In genomic region chr4:164949448-164950118, GRCh38 we compare ENCODE assay signal across 15 cellular contexts. TPM values are rescaled to one million over a fixed set of nuclear protein-coding genes. Genes with fewer than 3 reads are reported as not detected.
A peak's percentile ranks its signal among the peaks of the same experiment; 100 is the strongest.
DNase-seq lines count a peak whose midpoint lies in the region; ATAC-seq, FAIRE-seq and TF ChIP-seq lines count a peak whose summit lies in the region.
"Had no signal": no experiment of that assay in that cellular context is flagged by ENCODE, and none has a peak within 500 bp of the region (broad histone marks: within the 10 kb centered on the region; RNA-seq: fewer than 3 reads in every experiment).

No MANE protein-coding gene starts in this region.

- no peaks in the 10 kb centered on the region for H3K9me3 ChIP-seq in mesenchymal stem cell (ENCODE audit: control insufficient read depth, low read length)
- H3K9me3 ChIP-seq: neutrophil had no signal

- H3K4me1 Mint-ChIP-seq in glutamatergic neuron (ENCODE audit: low read depth, unreplicated experiment) = no peaks in the 10 kb centered on the region
- H3K4me1 Mint-ChIP-seq in effector memory CD8-positive, alpha-beta T cell (ENCODE audit: low read depth in 2 of 2) = no peaks in the 10 kb centered on the region
- H3K4me1 Mint-ChIP-seq: CD4-positive, alpha-beta memory T cell had no signal

- peaks cover 1% of the 10 kb centered on the region for H3K27me3 Mint-ChIP-seq in glutamatergic neuron (ENCODE audit: unreplicated experiment)
- peaks cover 47 to 57% of the 10 kb centered on the region in 2 donors for H3K27me3 Mint-ChIP-seq in effector memory CD8-positive, alpha-beta T cell

- no peak overlapping the region for H3K4ac ChIP-seq in mesenchymal stem cell (ENCODE audit: low read depth in 1 of 2, low read length in 2 of 2)

- no peak overlapping the region for H2AK5ac ChIP-seq in mesenchymal stem cell (ENCODE audit: low read length, severe bottlenecking)

- H2BK120ac ChIP-seq in mesenchymal stem cell (ENCODE audit: low read depth, low read length) = no peak overlapping the region

- no peak overlapping the region for H2BK12ac ChIP-seq in mesenchymal stem cell (ENCODE audit: low read length in 2 of 2)

- no peak overlapping the region for H2AFZ ChIP-seq in mesenchymal stem cell (ENCODE audit: low read depth, low read length)

- CTCF ChIA-PET in BJ (lab: Yijun Ruan, JAX) = interaction anchor here (0.6 to 2.3 kb wide), 3 partner anchors 8 to 181 kb away, joined by 3 to 6 read pairs (median 4); no protein-coding TSS in a partner anchor

- no peak overlapping the region for H3K4me3 Mint-ChIP-seq in glutamatergic neuron (ENCODE audit: unreplicated experiment)
- H3K4me3 Mint-ChIP-seq in effector memory CD8-positive, alpha-beta T cell = no peak overlapping the region
- H3K4me3 Mint-ChIP-seq: CD4-positive, alpha-beta memory T cell had no signal

- H3K14ac ChIP-seq in mesenchymal stem cell (ENCODE audit: low read length in 2 of 2) = no peak overlapping the region

- no peak overlapping the region for H4K91ac ChIP-seq in mesenchymal stem cell (ENCODE audit: low read length)

- H4K8ac ChIP-seq in mesenchymal stem cell (ENCODE audit: low read length) = no peak overlapping the region

- H3K27ac Mint-ChIP-seq in glutamatergic neuron (ENCODE audit: unreplicated experiment) = no peak overlapping the region
- H3K27ac Mint-ChIP-seq in effector memory CD8-positive, alpha-beta T cell = no peak overlapping the region
- H3K27ac Mint-ChIP-seq: CD4-positive, alpha-beta memory T cell had no signal

- no peaks in the 10 kb centered on the region for H3K36me3 Mint-ChIP-seq in glutamatergic neuron (ENCODE audit: unreplicated experiment)
- H3K36me3 Mint-ChIP-seq in effector memory CD8-positive, alpha-beta T cell (ENCODE audit: insufficient read depth) = peaks cover 2% of the 10 kb centered on the region
- H3K36me3 Mint-ChIP-seq: CD4-positive, alpha-beta memory T cell had no signal

- WGBS in mesenchymal stem cell = no CpG with 5 or more reads among the region's 1 CpG

- ATAC-seq in GM19397 (IDR thresholded peaks at IDR 0.05; ENCODE audit: unreplicated experiment) (peak; percentile 57), GM18520 (IDR thresholded peaks at IDR 0.05; ENCODE audit: unreplicated experiment) (no peak)
- ATAC-seq in effector memory CD8-positive, alpha-beta T cell (replicated peaks) = no peak

- FAIRE-seq in urothelium cell line (lab: Jason Lieb, UNC) = no peak

- no peak overlapping the region for H3K4me2 ChIP-seq in mesenchymal stem cell (ENCODE audit: low read length, poor library complexity, severe bottlenecking)

- H3K4me3 ChIP-seq in BJ (ENCODE audit: low read depth, low read length) (no peak overlapping the region), mesenchymal stem cell (ENCODE audit: insufficient read depth in 1 of 2, low read depth in 1 of 2, low read length in 2 of 2) (no peak overlapping the region)
- H3K4me3 ChIP-seq: dorsolateral prefrontal cortex had no signal

- H3K79me1 ChIP-seq in mesenchymal stem cell (replicated peaks; ENCODE audit: low read length, poor library complexity, severe bottlenecking) = no peaks in the 10 kb centered on the region

- no peaks in the 10 kb centered on the region for H3K9me3 Mint-ChIP-seq in glutamatergic neuron (ENCODE audit: unreplicated experiment)
- H3K9me3 Mint-ChIP-seq in effector memory CD8-positive, alpha-beta T cell = no peaks in the 10 kb centered on the region

- H3K4me1 ChIP-seq in mesenchymal stem cell (ENCODE audit: control insufficient read depth, insufficient read depth, low read depth, low read length) = no peaks in the 10 kb centered on the region

- no peak overlapping the region for H2BK15ac ChIP-seq in mesenchymal stem cell (ENCODE audit: low read depth, poor library complexity, severe bottlenecking)

- DNase-seq in BJ (ENCODE audit: low read depth) = no peak
- peak; percentile 8 for DNase-seq in NCI-H526 treated with DMSO at 0.1 percent for 48 hours (lab: John Stamatoyannopoulos, UW)
- no peak for DNase-seq in glutamatergic neuron
- DNase-seq in urothelium cell line (ENCODE audit: low spot score) = no peak
- no peak for DNase-seq in mesenchymal stem cell
- no peak for DNase-seq in effector memory CD8-positive, alpha-beta T cell
- DNase-seq: activated gamma-delta T cell treated with Interleukin-2 at 50 U/mL for 16 hours; CD4-positive, alpha-beta memory T cell; dorsolateral prefrontal cortex; IMR-90; stimulated activated CD4-positive, alpha-beta T cell treated with anti-CD3 and anti-CD28 coated beads, Interleukin-4, amount 100 ng/mL, for 1 hour; substantia nigra had no signal

- no peak overlapping the region for H3K23ac ChIP-seq in mesenchymal stem cell (ENCODE audit: low read length in 2 of 2)

- no peak overlapping the region for H2BK5ac ChIP-seq in mesenchymal stem cell (ENCODE audit: low read depth, low read length, poor library complexity, severe bottlenecking)

- POLR2A ChIA-PET in BJ (lab: Charles Lee) = no interaction called here

- H3K18ac ChIP-seq in mesenchymal stem cell (ENCODE audit: low read depth in 1 of 2, low read length in 2 of 2) = no peak overlapping the region

- TF ChIP-seq CTCF in BJ (IDR thresholded peaks at IDR 0.05; ENCODE audit: insufficient read depth, low read depth, low read length) = peak; percentile 22; the same call in 1 of the 2 replicates
- peak; percentile 44 for TF ChIP-seq CTCF in glutamatergic neuron (IDR thresholded peaks at IDR 0.05; ENCODE audit: partially characterized antibody, unreplicated experiment)

- no peak overlapping the region for H3K27ac ChIP-seq in mesenchymal stem cell (ENCODE audit: low read length, poor library complexity, severe bottlenecking)
- H3K27ac ChIP-seq: dorsolateral prefrontal cortex, neutrophil had no signal

- H3K36me3 ChIP-seq in BJ (ENCODE audit: control insufficient read depth, insufficient read depth, low read length) (no peaks in the 10 kb centered on the region), mesenchymal stem cell (ENCODE audit: control insufficient read depth in 1 of 2, insufficient read depth in 2 of 2, low read depth in 1 of 2, low read length in 2 of 2) (no peaks in the 10 kb centered on the region)
- H3K36me3 ChIP-seq: neutrophil had no signal

- H3K9ac ChIP-seq in mesenchymal stem cell (ENCODE audit: low read length) = no peak overlapping the region

- H3K27me3 ChIP-seq in BJ (ENCODE audit: control insufficient read depth, insufficient read depth, low read length) = no peaks in the 10 kb centered on the region
- peaks cover 0 to 6% of the 10 kb centered on the region in 2 experiments for H3K27me3 ChIP-seq in mesenchymal stem cell (ENCODE audit: control insufficient read depth in 1 of 2, insufficient read depth in 1 of 2, low read length in 2 of 2)

RNA-seq across cellular contexts. Expression of gene TRIM61, which starts 27.9 kb away (rescaled TPM):
- polyA plus RNA-seq in BJ (2011; rRNA removed) = 1.0 and 1.3 TPM in 2 replicates
- 0.82 and 1.8 TPM in 2 replicates for polyA minus RNA-seq in BJ (2011; rRNA and poly(A)+ RNA removed)
- total RNA-seq in glutamatergic neuron (ENCODE audit: unreplicated experiment) = 0.34 TPM
- polyA plus RNA-seq in mesenchymal stem cell (2013, experiment 1 of 2) = 1.0 TPM
- 0.78 TPM for polyA plus RNA-seq in mesenchymal stem cell (2013, experiment 2 of 2)
